Comparison of ENCODE assay signal across 22 cellular contexts in genomic region chr1:204587621-204588020, GRCh38.
"Had no signal": no experiment of that assay in that cellular context is flagged by ENCODE, and none has a peak within 500 bp of the region (broad histone marks: within the 10 kb centered on the region; RNA-seq: fewer than 3 reads in every experiment).

No MANE protein-coding gene starts in this region.

- H3K4me1 ChIP-seq: ascending aorta, left lung, right lobe of liver, vagina had no signal

- DNase-seq: activated CD4-positive, alpha-beta memory T cell treated with anti-CD3 and anti-CD28 coated beads for 36 hours; activated CD4-positive, alpha-beta T cell treated with anti-CD3 and anti-CD28 coated beads for 48 hours; activated effector memory CD4-positive, alpha-beta T cell treated with Interleukin-2 at 50 U/mL for 16 hours; activated naive CD4-positive, alpha-beta T cell treated with anti-CD3 and anti-CD28 coated beads, Interleukin-2, amount 50 U/mL, for 16 hours; activated T-cell treated with anti-CD3 and anti-CD28 coated beads, Interleukin-2, amount 50 U/mL, for 72 hours; brain microvascular endothelial cell; caudate nucleus; dermis blood vessel endothelial cell; effector CD8-positive, alpha-beta T cell; foreskin melanocyte; left lung; naive thymus-derived CD4-positive, alpha-beta T cell; occipital lobe; right lobe of liver; stimulated activated CD4-positive, alpha-beta T cell treated with anti-CD3 and anti-CD28 coated beads, Interleukin-1b, Interleukin-23, amount 100 ng/mL, for 48 hours; stomach; T-helper 9 cell; transverse colon had no signal

- H3K27ac ChIP-seq: ascending aorta, brain microvascular endothelial cell, left lung, right lobe of liver, skin epidermis, stomach, transverse colon, vagina had no signal

- H3K36me3 ChIP-seq: ascending aorta, brain microvascular endothelial cell, left lung, right lobe of liver, stomach, transverse colon, vagina had no signal

- H3K27me3 ChIP-seq: ascending aorta, brain microvascular endothelial cell, left lung, right lobe of liver, stomach, transverse colon, vagina had no signal

- H3K9me3 ChIP-seq: ascending aorta, left lung, right lobe of liver, stomach, transverse colon, vagina had no signal

- H3K4me3 ChIP-seq: ascending aorta, left lung, lung, right lobe of liver, skin epidermis, stomach, transverse colon, vagina had no signal
